ENCODE assay signal across 1 cellular context in genomic region chr4:52370576-52370975, GRCh38.
TF ChIP-seq lines count a peak whose summit lies in the region.

No MANE protein-coding gene starts in this region.

TF ChIP-seq in GM23338, 12 proteins besides CTCF, POLR2A, EP300 and RAD21 (continued from another document):
- TF ChIP-seq, protein P1, sequence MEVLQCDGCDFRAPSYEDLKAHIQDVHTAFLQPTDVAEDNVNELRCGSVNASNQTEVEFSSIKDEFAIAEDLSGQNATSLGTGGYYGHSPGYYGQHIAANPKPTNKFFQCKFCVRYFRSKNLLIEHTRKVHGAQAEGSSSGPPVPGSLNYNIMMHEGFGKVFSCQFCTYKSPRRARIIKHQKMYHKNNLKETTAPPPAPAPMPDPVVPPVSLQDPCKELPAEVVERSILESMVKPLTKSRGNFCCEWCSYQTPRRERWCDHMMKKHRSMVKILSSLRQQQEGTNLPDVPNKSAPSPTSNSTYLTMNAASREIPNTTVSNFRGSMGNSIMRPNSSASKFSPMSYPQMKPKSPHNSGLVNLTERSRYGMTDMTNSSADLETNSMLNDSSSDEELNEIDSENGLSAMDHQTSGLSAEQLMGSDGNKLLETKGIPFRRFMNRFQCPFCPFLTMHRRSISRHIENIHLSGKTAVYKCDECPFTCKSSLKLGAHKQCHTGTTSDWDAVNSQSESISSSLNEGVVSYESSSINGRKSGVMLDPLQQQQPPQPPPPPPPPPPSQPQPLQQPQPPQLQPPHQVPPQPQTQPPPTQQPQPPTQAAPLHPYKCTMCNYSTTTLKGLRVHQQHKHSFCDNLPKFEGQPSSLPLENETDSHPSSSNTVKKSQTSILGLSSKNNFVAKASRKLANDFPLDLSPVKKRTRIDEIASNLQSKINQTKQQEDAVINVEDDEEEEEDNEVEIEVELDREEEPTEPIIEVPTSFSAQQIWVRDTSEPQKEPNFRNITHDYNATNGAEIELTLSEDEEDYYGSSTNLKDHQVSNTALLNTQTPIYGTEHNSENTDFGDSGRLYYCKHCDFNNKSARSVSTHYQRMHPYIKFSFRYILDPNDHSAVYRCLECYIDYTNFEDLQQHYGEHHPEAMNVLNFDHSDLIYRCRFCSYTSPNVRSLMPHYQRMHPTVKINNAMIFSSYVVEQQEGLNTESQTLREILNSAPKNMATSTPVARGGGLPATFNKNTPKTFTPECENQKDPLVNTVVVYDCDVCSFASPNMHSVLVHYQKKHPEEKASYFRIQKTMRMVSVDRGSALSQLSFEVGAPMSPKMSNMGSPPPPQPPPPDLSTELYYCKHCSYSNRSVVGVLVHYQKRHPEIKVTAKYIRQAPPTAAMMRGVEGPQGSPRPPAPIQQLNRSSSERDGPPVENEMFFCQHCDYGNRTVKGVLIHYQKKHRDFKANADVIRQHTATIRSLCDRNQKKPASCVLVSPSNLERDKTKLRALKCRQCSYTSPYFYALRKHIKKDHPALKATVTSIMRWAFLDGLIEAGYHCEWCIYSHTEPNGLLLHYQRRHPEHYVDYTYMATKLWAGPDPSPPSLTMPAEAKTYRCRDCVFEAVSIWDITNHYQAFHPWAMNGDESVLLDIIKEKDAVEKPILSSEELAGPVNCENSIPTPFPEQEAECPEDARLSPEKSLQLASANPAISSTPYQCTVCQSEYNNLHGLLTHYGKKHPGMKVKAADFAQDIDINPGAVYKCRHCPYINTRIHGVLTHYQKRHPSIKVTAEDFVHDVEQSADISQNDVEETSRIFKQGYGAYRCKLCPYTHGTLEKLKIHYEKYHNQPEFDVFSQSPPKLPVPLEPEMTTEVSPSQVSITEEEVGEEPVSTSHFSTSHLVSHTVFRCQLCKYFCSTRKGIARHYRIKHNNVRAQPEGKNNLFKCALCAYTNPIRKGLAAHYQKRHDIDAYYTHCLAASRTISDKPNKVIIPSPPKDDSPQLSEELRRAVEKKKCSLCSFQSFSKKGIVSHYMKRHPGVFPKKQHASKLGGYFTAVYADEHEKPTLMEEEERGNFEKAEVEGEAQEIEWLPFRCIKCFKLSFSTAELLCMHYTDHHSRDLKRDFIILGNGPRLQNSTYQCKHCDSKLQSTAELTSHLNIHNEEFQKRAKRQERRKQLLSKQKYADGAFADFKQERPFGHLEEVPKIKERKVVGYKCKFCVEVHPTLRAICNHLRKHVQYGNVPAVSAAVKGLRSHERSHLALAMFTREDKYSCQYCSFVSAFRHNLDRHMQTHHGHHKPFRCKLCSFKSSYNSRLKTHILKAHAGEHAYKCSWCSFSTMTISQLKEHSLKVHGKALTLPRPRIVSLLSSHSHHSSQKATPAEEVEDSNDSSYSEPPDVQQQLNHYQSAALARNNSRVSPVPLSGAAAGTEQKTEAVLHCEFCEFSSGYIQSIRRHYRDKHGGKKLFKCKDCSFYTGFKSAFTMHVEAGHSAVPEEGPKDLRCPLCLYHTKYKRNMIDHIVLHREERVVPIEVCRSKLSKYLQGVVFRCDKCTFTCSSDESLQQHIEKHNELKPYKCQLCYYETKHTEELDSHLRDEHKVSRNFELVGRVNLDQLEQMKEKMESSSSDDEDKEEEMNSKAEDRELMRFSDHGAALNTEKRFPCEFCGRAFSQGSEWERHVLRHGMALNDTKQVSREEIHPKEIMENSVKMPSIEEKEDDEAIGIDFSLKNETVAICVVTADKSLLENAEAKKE (CRISPR knock-in tag; IDR thresholded peaks at IDR 0.05), result no peak
TF ChIP-seq in GM23338: peak in this region for 0.
